ENCODE assay signal across 8 cellular contexts in the genomic region with DNA sequence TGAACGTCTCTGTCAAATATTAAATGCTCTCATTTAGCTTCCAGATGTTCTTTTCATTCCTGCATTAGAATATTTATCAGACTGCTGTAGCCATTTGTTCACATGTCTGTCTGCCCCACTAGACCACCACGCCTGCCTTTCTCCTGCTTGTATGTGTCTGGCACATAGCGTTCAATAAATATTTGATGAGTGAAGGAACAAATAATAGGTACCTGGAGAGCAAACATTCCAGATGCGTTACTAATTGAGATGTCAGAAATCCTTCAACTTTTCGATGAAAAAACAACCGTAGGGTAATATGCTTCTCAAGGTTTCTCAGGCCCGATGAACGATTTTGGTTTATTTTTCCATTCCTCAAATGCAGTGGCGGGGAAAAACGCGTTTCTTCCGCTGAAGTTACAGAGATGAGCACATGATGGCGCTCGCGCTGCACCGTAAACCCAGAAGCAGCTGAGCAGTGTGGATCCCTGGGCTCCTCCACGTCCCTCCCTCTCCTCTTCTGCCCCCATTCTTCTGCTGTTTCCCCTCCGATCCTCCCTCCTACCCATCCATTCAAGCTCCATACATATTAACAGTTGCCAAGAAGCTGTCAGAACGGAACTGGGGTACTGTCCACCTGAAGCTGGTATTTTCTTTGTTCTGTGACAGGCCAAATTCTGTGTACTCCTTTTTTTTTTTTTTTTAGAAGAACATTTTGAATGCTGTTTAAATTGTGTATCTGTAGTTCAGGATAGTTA.
DNase-seq lines count a peak whose midpoint lies in the region; ATAC-seq and TF ChIP-seq lines count a peak whose summit lies in the region.

No MANE protein-coding gene starts in this region.

- H3K36me3 Mint-ChIP-seq in MCF 10A (ENCODE audit: insufficient read depth, unreplicated experiment), result no peaks in the 10 kb centered on the region

- POLR2A ChIA-PET in MCF 10A (lab: Yijun Ruan, JAX), result interaction anchor here (0.5 to 1.7 kb wide), 4 partner anchors 10 to 308 kb away, joined by 3 to 5 read pairs (median 4); no protein-coding TSS in a partner anchor

- CTCF ChIA-PET in MCF 10A (lab: Yijun Ruan, JAX), result interaction anchor here (0.6 to 7.2 kb wide), 56 partner anchors 10 to 1736 kb away, joined by 3 to 126 read pairs (median 3); no protein-coding TSS in a partner anchor

- H3K27me3 Mint-ChIP-seq in MCF 10A (ENCODE audit: insufficient read depth, unreplicated experiment), result no peaks in the 10 kb centered on the region

- BruUV-seq in MCF 10A (replicated peaks; lab: Mats Ljungman, UMichigan), result no TSS peak

- ATAC-seq in HG02885 (IDR thresholded peaks at IDR 0.05; ENCODE audit: poor library complexity, unreplicated experiment), result peak; percentile 77
- ATAC-seq in HG02678 (IDR thresholded peaks at IDR 0.05; ENCODE audit: unreplicated experiment), result no peak
- ATAC-seq in GM21576 (IDR thresholded peaks at IDR 0.05; ENCODE audit: unreplicated experiment), result no peak

- no peak overlapping the region for H3K27ac Mint-ChIP-seq in MCF 10A (ENCODE audit: low read depth, unreplicated experiment)

- peak overlapping the region; percentile 30 for H3K4me3 Mint-ChIP-seq in MCF 10A (ENCODE audit: unreplicated experiment)

- intact Hi-C loops in MCF 10A (cut with micrococcal nuclease), result loop anchor here (1.0 to 10.0 kb wide), 6 partner anchors 54 to 1735 kb away; no protein-coding TSS in a partner anchor

- peak; percentile 83 for TF ChIP-seq CTCF in MCF 10A (IDR thresholded peaks at IDR 0.05; ENCODE audit: unreplicated experiment)

- peaks cover 16% of the 10 kb centered on the region for H3K4me1 Mint-ChIP-seq in MCF 10A (ENCODE audit: insufficient read depth, unreplicated experiment)

- H3K9me3 Mint-ChIP-seq in MCF 10A (ENCODE audit: unreplicated experiment), result no peaks in the 10 kb centered on the region

- DNase-seq in DMS79 (lab: John Stamatoyannopoulos, UW), result peak; percentile 47
- peak; percentile 59 to 80 for DNase-seq in NCI-H524 (lab: John Stamatoyannopoulos, UW)
- DNase-seq in MCF 10A (ENCODE audit: unreplicated experiment), result peak; percentile 68
- DNase-seq in iris pigment epithelial cell (ENCODE audit: low read depth), result peak; percentile 67
- peak; percentile 53 for DNase-seq in smooth muscle cell of the brain vasculature (ENCODE audit: low read depth, low spot score)
